Comparison of ENCODE assay signal across 1 cellular context in the genomic region with DNA sequence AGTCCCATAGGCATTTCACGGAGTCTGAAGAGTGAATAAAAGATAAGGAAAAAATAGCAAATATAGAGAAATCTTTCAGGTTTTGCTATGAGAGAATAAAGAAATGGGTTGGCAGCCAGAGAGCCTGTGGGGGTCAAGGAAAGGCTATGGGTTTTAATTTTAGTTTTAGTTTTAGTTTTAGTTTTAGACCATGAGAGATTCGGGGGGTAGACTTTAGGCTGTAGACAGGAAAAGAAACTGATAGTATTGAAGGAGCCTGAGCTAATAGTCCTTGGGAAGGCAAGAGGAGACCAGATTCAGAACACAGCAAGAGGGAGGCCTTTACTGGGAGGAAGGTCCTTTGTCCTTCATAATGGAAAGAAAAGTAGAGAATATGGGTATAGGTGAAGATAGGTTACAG.
TF ChIP-seq lines count a peak whose summit lies in the region.

No MANE protein-coding gene starts in this region.

TF ChIP-seq in HepG2, 621 proteins besides CTCF, POLR2A, EP300 and RAD21:
- TF ChIP-seq ZNF768 (CRISPR knock-in tag; IDR thresholded peaks at IDR 0.05) = no peak
- no peak for TF ChIP-seq FOXK2 (IDR thresholded peaks at IDR 0.05)
- no peak for TF ChIP-seq GTF3A (CRISPR knock-in tag; conservative IDR thresholded peaks at IDR 0.05)
- TF ChIP-seq, protein P1, sequence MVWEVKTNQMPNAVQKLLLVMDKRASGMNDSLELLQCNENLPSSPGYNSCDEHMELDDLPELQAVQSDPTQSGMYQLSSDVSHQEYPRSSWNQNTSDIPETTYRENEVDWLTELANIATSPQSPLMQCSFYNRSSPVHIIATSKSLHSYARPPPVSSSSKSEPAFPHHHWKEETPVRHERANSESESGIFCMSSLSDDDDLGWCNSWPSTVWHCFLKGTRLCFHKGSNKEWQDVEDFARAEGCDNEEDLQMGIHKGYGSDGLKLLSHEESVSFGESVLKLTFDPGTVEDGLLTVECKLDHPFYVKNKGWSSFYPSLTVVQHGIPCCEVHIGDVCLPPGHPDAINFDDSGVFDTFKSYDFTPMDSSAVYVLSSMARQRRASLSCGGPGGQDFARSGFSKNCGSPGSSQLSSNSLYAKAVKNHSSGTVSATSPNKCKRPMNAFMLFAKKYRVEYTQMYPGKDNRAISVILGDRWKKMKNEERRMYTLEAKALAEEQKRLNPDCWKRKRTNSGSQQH (CRISPR knock-in tag; IDR thresholded peaks at IDR 0.05; ENCODE audit: low read depth) = no peak
- no peak for TF ChIP-seq ATF7-NPFF (CRISPR knock-in tag; IDR thresholded peaks at IDR 0.05; ENCODE audit: low read depth)
- TF ChIP-seq GFI1 (CRISPR knock-in tag; IDR thresholded peaks at IDR 0.05; ENCODE audit: borderline replicate concordance) = no peak
- TF ChIP-seq SP1 (IDR thresholded peaks at IDR 0.05) = no peak
- no peak for TF ChIP-seq SP1 (CRISPR knock-in tag; IDR thresholded peaks at IDR 0.05)
- TF ChIP-seq, protein P2, sequence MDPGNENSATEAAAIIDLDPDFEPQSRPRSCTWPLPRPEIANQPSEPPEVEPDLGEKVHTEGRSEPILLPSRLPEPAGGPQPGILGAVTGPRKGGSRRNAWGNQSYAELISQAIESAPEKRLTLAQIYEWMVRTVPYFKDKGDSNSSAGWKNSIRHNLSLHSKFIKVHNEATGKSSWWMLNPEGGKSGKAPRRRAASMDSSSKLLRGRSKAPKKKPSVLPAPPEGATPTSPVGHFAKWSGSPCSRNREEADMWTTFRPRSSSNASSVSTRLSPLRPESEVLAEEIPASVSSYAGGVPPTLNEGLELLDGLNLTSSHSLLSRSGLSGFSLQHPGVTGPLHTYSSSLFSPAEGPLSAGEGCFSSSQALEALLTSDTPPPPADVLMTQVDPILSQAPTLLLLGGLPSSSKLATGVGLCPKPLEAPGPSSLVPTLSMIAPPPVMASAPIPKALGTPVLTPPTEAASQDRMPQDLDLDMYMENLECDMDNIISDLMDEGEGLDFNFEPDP (CRISPR knock-in tag; conservative IDR thresholded peaks at IDR 0.05) = no peak
- no peak for TF ChIP-seq PHF21A (CRISPR knock-in tag; IDR thresholded peaks at IDR 0.05)
- TF ChIP-seq SRY (CRISPR knock-in tag; IDR thresholded peaks at IDR 0.05) = no peak
- TF ChIP-seq REXO4 (CRISPR knock-in tag; IDR thresholded peaks at IDR 0.05; ENCODE audit: borderline replicate concordance) = no peak
- TF ChIP-seq, protein P3, sequence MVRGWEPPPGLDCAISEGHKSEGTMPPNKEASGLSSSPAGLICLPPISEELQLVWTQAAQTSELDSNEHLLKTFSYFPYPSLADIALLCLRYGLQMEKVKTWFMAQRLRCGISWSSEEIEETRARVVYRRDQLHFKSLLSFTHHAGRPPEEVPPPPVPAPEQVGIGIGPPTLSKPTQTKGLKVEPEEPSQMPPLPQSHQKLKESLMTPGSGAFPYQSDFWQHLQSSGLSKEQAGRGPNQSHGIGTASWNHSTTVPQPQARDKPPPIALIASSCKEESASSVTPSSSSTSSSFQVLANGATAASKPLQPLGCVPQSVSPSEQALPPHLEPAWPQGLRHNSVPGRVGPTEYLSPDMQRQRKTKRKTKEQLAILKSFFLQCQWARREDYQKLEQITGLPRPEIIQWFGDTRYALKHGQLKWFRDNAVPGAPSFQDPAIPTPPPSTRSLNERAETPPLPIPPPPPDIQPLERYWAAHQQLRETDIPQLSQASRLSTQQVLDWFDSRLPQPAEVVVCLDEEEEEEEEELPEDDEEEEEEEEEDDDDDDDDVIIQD (CRISPR knock-in tag; IDR thresholded peaks at IDR 0.05; ENCODE audit: low read depth) = no peak
- TF ChIP-seq HOXA5 (CRISPR knock-in tag; IDR thresholded peaks at IDR 0.05) = no peak
- TF ChIP-seq RFX3 (CRISPR knock-in tag; IDR thresholded peaks at IDR 0.05) = no peak
- TF ChIP-seq SIX4 (CRISPR knock-in tag; IDR thresholded peaks at IDR 0.05) = no peak
- TF ChIP-seq ZNF234 (CRISPR knock-in tag; conservative IDR thresholded peaks at IDR 0.05) = no peak
TF ChIP-seq in HepG2: peak in this region for 0.
